ENCODE assay signal across 28 cellular contexts in genomic region chr16:72222503-72222902, GRCh38. TPM values are rescaled to one million over a fixed set of nuclear protein-coding genes. Genes with fewer than 3 reads are reported as not detected.
"Had no signal": no experiment of that assay in that cellular context is flagged by ENCODE, and none has a peak within 500 bp of the region (broad histone marks: within the 10 kb centered on the region; RNA-seq: fewer than 3 reads in every experiment).

No MANE protein-coding gene starts in this region.

- H3K9me3 Mint-ChIP-seq: stimulated activated effector memory CD8-positive, alpha-beta T cell treated with anti-CD3 and anti-CD28 coated beads, Interleukin-12 subunit alpha, Interleukin-12 subunit beta, amount 100 ng/mL, for 72 hours; stimulated activated memory B cell treated with anti-CD40 and anti-IgM and Interleukin-4, amounts not matched to agents 10 μg/mL and 1 μg/mL and 100 μg/mL, for 72 hours; stimulated activated naive B cell treated with anti-CD40 and anti-IgM and Interleukin-4, amounts not matched to agents 10 μg/mL and 1 μg/mL and 100 μg/mL, for 72 hours; stimulated activated naive CD8-positive, alpha-beta T cell treated with anti-CD3 and anti-CD28 coated beads, Interleukin-15, amount 100 ng/mL, for 72 hours; stimulated activated naive CD8-positive, alpha-beta T cell treated with anti-CD3 and anti-CD28 coated beads, Interleukin-15, Interleukin-2, amounts not matched to agents 100 ng/mL and 50 ng/mL, for 24 hours had no signal

- H3K36me3 Mint-ChIP-seq: stimulated activated effector memory CD8-positive, alpha-beta T cell treated with anti-CD3 and anti-CD28 coated beads, Interleukin-12 subunit alpha, Interleukin-12 subunit beta, amount 100 ng/mL, for 72 hours; stimulated activated memory B cell treated with anti-CD40 and anti-IgM and Interleukin-4, amounts not matched to agents 10 μg/mL and 1 μg/mL and 100 μg/mL, for 72 hours; stimulated activated naive B cell treated with anti-CD40 and anti-IgM and Interleukin-4, amounts not matched to agents 10 μg/mL and 1 μg/mL and 100 μg/mL, for 72 hours; type B pancreatic cell had no signal

- DNase-seq: stimulated activated CD4-positive, alpha-beta T cell treated with anti-CD3 and anti-CD28 coated beads, Interleukin-2, amount 100 ng/mL, for 48 hours; stimulated activated CD4-positive, alpha-beta T cell treated with anti-CD3 and anti-CD28 coated beads, Interleukin-4, amount 100 ng/mL, for 1 hour; stimulated activated CD4-positive, alpha-beta T cell treated with anti-CD3 and anti-CD28 coated beads, Interleukin-4, amount 100 ng/mL, for 24 hours; stimulated activated CD4-positive, alpha-beta T cell treated with anti-CD3 and anti-CD28 coated beads, Interleukin-4, amount 100 ng/mL, for 4 hours; stimulated activated CD8-positive, alpha-beta memory T cell treated with anti-CD3 and anti-CD28 coated beads, Interleukin-4, amount 100 ng/mL, for 48 hours; stimulated activated naive B cell treated with anti-CD40 and anti-IgM and Interleukin-4, amounts not matched to agents 10 μg/mL and 1 μg/mL and 100 μg/mL, for 72 hours; stimulated activated naive CD4-positive, alpha-beta T cell; stimulated activated naive CD4-positive, alpha-beta T cell treated with Interleukin-2 at 50 U/mL for 16 hours; stimulated activated naive CD8-positive, alpha-beta T cell treated with anti-CD3 and anti-CD28 coated beads, Interleukin-15, amount 100 ng/mL, for 72 hours; stimulated activated naive CD8-positive, alpha-beta T cell treated with anti-CD3 and anti-CD28 coated beads, Interleukin-15, Interleukin-2, amounts not matched to agents 100 U/mL and 50 U/mL, for 24 hours; stomach; substantia nigra; testis; thyroid gland; tibial artery; transverse colon; upper lobe of left lung; upper lobe of right lung; uterus had no signal

- H3K4me3 Mint-ChIP-seq: stimulated activated effector memory CD8-positive, alpha-beta T cell treated with anti-CD3 and anti-CD28 coated beads, Interleukin-12 subunit alpha, Interleukin-12 subunit beta, amount 100 ng/mL, for 72 hours; stimulated activated memory B cell treated with anti-CD40 and anti-IgM and Interleukin-4, amounts not matched to agents 10 μg/mL and 1 μg/mL and 100 μg/mL, for 72 hours; stimulated activated naive B cell treated with anti-CD40 and anti-IgM and Interleukin-4, amounts not matched to agents 10 μg/mL and 1 μg/mL and 100 μg/mL, for 72 hours; stimulated activated naive CD8-positive, alpha-beta T cell treated with anti-CD3 and anti-CD28 coated beads, Interleukin-15, amount 100 ng/mL, for 72 hours; stimulated activated naive CD8-positive, alpha-beta T cell treated with anti-CD3 and anti-CD28 coated beads, Interleukin-15, Interleukin-2, amounts not matched to agents 100 ng/mL and 50 ng/mL, for 24 hours; type B pancreatic cell had no signal

- H3K4me1 Mint-ChIP-seq: stimulated activated effector memory CD8-positive, alpha-beta T cell treated with anti-CD3 and anti-CD28 coated beads, Interleukin-12 subunit alpha, Interleukin-12 subunit beta, amount 100 ng/mL, for 72 hours; stimulated activated memory B cell treated with anti-CD40 and anti-IgM and Interleukin-4, amounts not matched to agents 10 μg/mL and 1 μg/mL and 100 μg/mL, for 72 hours; stimulated activated naive B cell treated with anti-CD40 and anti-IgM and Interleukin-4, amounts not matched to agents 10 μg/mL and 1 μg/mL and 100 μg/mL, for 72 hours; stimulated activated naive CD8-positive, alpha-beta T cell treated with anti-CD3 and anti-CD28 coated beads, Interleukin-15, amount 100 ng/mL, for 72 hours had no signal

- H3K36me3 ChIP-seq: stomach, suprapubic skin, thoracic aorta, thyroid gland, tibial artery, tibial nerve, transverse colon, upper lobe of left lung, upper lobe of right lung, uterus, vagina had no signal

- H3K27ac Mint-ChIP-seq: stimulated activated effector memory CD8-positive, alpha-beta T cell treated with anti-CD3 and anti-CD28 coated beads, Interleukin-12 subunit alpha, Interleukin-12 subunit beta, amount 100 ng/mL, for 72 hours; stimulated activated memory B cell treated with anti-CD40 and anti-IgM and Interleukin-4, amounts not matched to agents 10 μg/mL and 1 μg/mL and 100 μg/mL, for 72 hours; stimulated activated naive B cell treated with anti-CD40 and anti-IgM and Interleukin-4, amounts not matched to agents 10 μg/mL and 1 μg/mL and 100 μg/mL, for 72 hours; stimulated activated naive CD8-positive, alpha-beta T cell treated with anti-CD3 and anti-CD28 coated beads, Interleukin-15, Interleukin-2, amounts not matched to agents 100 ng/mL and 50 ng/mL, for 24 hours; type B pancreatic cell had no signal

- H3K4me1 ChIP-seq: stomach, suprapubic skin, testis, thyroid gland, tibial artery, tibial nerve, upper lobe of left lung, upper lobe of right lung, uterus, vagina had no signal

- H3K27me3 Mint-ChIP-seq: stimulated activated memory B cell treated with anti-CD40 and anti-IgM and Interleukin-4, amounts not matched to agents 10 μg/mL and 1 μg/mL and 100 μg/mL, for 72 hours; stimulated activated naive B cell treated with anti-CD40 and anti-IgM and Interleukin-4, amounts not matched to agents 10 μg/mL and 1 μg/mL and 100 μg/mL, for 72 hours; stimulated activated naive CD8-positive, alpha-beta T cell treated with anti-CD3 and anti-CD28 coated beads, Interleukin-15, amount 100 ng/mL, for 72 hours; stimulated activated naive CD8-positive, alpha-beta T cell treated with anti-CD3 and anti-CD28 coated beads, Interleukin-15, Interleukin-2, amounts not matched to agents 100 ng/mL and 50 ng/mL, for 24 hours had no signal

- FAIRE-seq: urothelium cell line had no signal

- H3K27ac ChIP-seq: stomach, suprapubic skin, testis, thoracic aorta, thyroid gland, tibial artery, tibial nerve, transverse colon, upper lobe of left lung, upper lobe of right lung, uterus, vagina had no signal

- ATAC-seq: stimulated activated effector memory CD8-positive, alpha-beta T cell treated with anti-CD3 and anti-CD28 coated beads, Interleukin-12 subunit alpha, Interleukin-12 subunit beta, amount 100 ng/mL, for 72 hours; stimulated activated memory B cell treated with anti-CD40 and anti-IgM and Interleukin-4, amounts not matched to agents 10 μg/mL and 1 μg/mL and 100 μg/mL, for 72 hours; stimulated activated naive B cell treated with anti-CD40 and anti-IgM and Interleukin-4, amounts not matched to agents 10 μg/mL and 1 μg/mL and 100 μg/mL, for 72 hours; stimulated activated naive CD8-positive, alpha-beta T cell treated with anti-CD3 and anti-CD28 coated beads, Interleukin-15, amount 100 ng/mL, for 72 hours; stimulated activated naive CD8-positive, alpha-beta T cell treated with anti-CD3 and anti-CD28 coated beads, Interleukin-15, Interleukin-2, amounts not matched to agents 100 U/mL and 50 U/mL, for 24 hours; upper lobe of right lung had no signal

- H3K9me3 ChIP-seq: stomach, suprapubic skin, testis, thoracic aorta, thyroid gland, tibial artery, tibial nerve, transverse colon, upper lobe of left lung, upper lobe of right lung, uterus, vagina had no signal

- H3K4me3 ChIP-seq: stomach, suprapubic skin, testis, thoracic aorta, thyroid gland, tibial artery, tibial nerve, transverse colon, upper lobe of left lung, upper lobe of right lung, uterus, vagina had no signal

- H3K27me3 ChIP-seq: stomach, suprapubic skin, testis, thyroid gland, tibial artery, tibial nerve, transverse colon, upper lobe of left lung, upper lobe of right lung, uterus, vagina had no signal

RNA-seq across cellular contexts. Expression of gene PMFBP1, which starts 50.5 kb away (rescaled TPM):
- total RNA-seq: vagina had no signal
